7 cellular contexts compared by ENCODE assay signal in genomic region chr14:105687171-105688022, GRCh38.
DNase-seq lines count a peak whose midpoint lies in the region; ATAC-seq, FAIRE-seq and TF ChIP-seq lines count a peak whose summit lies in the region.
"Not testable (repeated sequence)": the region's sequence is repeated elsewhere in the genome, so short reads cannot be mapped to it uniquely, and the experiment has no call there.

No MANE protein-coding gene starts in this region.

- H3K4me1 ChIP-seq in DOHH2 (ENCODE audit: control insufficient read depth, low read length) (peaks cover 84% of the 10 kb centered on the region), spleen (peaks cover 0 to 17% (median 0%) of the 10 kb centered on the region in 6 donors)
- H3K4me1 ChIP-seq in OCI-LY3 (ENCODE audit: low read length); endodermal cell (ENCODE audit: control insufficient read depth, insufficient read depth, low read length): not testable (repeated sequence)

- DNase-seq in HTR-8/SVneo (ENCODE audit: insufficient read length, low spot score) = not testable (repeated sequence)
- peak; percentile 39 for DNase-seq in activated CD8-positive, alpha-beta memory T cell treated with anti-CD3 and anti-CD28 coated beads, Interleukin-2, amount 10 ng/mL, durations not matched to agents 7 days and 5 days
- DNase-seq in endodermal cell = peak; percentile 13
- peak; percentile 68 for DNase-seq in mesenteric fat pad (ENCODE audit: low spot score)
- peak; percentile 66 for DNase-seq in spleen

- H3K9me2 ChIP-seq in DOHH2 (replicated peaks; ENCODE audit: control insufficient read depth, low read length) = not testable (repeated sequence)

- H3K4me2 ChIP-seq in DOHH2 (ENCODE audit: low read length) = peak overlapping the region; percentile 46
- not testable (repeated sequence) for H3K4me2 ChIP-seq in OCI-LY3 (ENCODE audit: low read length)

- intact Hi-C loops in spleen (cut with DNase I; ENCODE audit: low total_unique reads) = loop anchor here (10.0 kb wide), 1 partner anchor 247 kb away; no protein-coding TSS in a partner anchor

- not testable (repeated sequence) for ATAC-seq in activated CD8-positive, alpha-beta memory T cell treated with anti-CD3 and anti-CD28 coated beads, Interleukin-2, amount 10 ng/mL, durations not matched to agents 7 days and 5 days

- peaks cover 21% of the 10 kb centered on the region for H3K9me3 Mint-ChIP-seq in activated CD8-positive, alpha-beta memory T cell treated with anti-CD3 and anti-CD28 coated beads, Interleukin-2, amount 10 ng/mL, durations not matched to agents 7 days and 5 days (ENCODE audit: low read depth)
- peaks cover 59% of the 10 kb centered on the region for H3K9me3 Mint-ChIP-seq in endodermal cell

- 79 to 83% methylated on average over 5 to 22 of the region's 23 CpGs for WGBS in endodermal cell (ENCODE audit: insufficient coverage in 1 of 2, insufficient read length in 1 of 2), 2 experiments
- WGBS in spleen, 5 donors = 69 to 80% (median 79%) methylated on average over 21 to 23 of the region's 23 CpGs

- not testable (repeated sequence) for H2AFZ ChIP-seq in OCI-LY3 (ENCODE audit: low read depth, low read length)

- H3K27ac ChIP-seq in DOHH2 (ENCODE audit: low read depth, low read length) = peak overlapping the region; percentile 90
- peak overlapping the region; percentile 84 for H3K27ac ChIP-seq in OCI-LY3 (ENCODE audit: low read length)
- not testable (repeated sequence) for H3K27ac ChIP-seq in endodermal cell (ENCODE audit: low read depth, low read length)
- H3K27ac ChIP-seq in spleen = peak overlapping the region in 6 of 8 donors; percentile 54 to 90 (median 79)

- H3K27me3 ChIP-seq in DOHH2 (ENCODE audit: control insufficient read depth, low read length); OCI-LY3 (ENCODE audit: low read depth, low read length); endodermal cell (ENCODE audit: control insufficient read depth, insufficient read depth, low read length, poor library complexity, severe bottlenecking); spleen (replicated peaks in 1 of 7): not testable (repeated sequence)

- not testable (repeated sequence) for H3K4me3 ChIP-seq in DOHH2 (ENCODE audit: low read length); OCI-LY3 (ENCODE audit: low read length); endodermal cell (ENCODE audit: low read length); spleen

- not testable (repeated sequence) for H3K27me3 Mint-ChIP-seq in activated CD8-positive, alpha-beta memory T cell treated with anti-CD3 and anti-CD28 coated beads, Interleukin-2, amount 10 ng/mL, durations not matched to agents 7 days and 5 days; endodermal cell (ENCODE audit: insufficient read depth)

- H3K9me3 ChIP-seq in DOHH2 (ENCODE audit: control insufficient read depth, insufficient read depth, low read length); OCI-LY3 (ENCODE audit: insufficient read depth, low read length); spleen: not testable (repeated sequence)
- H3K9me3 ChIP-seq in endodermal cell (ENCODE audit: control insufficient read depth, low read length) = peaks cover 42% of the 10 kb centered on the region

- H3F3A ChIP-seq in DOHH2 (ENCODE audit: control insufficient read depth, insufficient read depth) = not testable (repeated sequence)

- peak; percentile 42 for FAIRE-seq in HTR-8/SVneo (lab: Jason Lieb, UNC)

- not testable (repeated sequence) for H3K4me3 Mint-ChIP-seq in activated CD8-positive, alpha-beta memory T cell treated with anti-CD3 and anti-CD28 coated beads, Interleukin-2, amount 10 ng/mL, durations not matched to agents 7 days and 5 days; endodermal cell

- peaks cover 23% of the 10 kb centered on the region for H3K79me2 ChIP-seq in DOHH2 (ENCODE audit: control insufficient read depth, low read length)
- not testable (repeated sequence) for H3K79me2 ChIP-seq in OCI-LY3 (ENCODE audit: low read length)

- not testable (repeated sequence) for H3K27ac Mint-ChIP-seq in activated CD8-positive, alpha-beta memory T cell treated with anti-CD3 and anti-CD28 coated beads, Interleukin-2, amount 10 ng/mL, durations not matched to agents 7 days and 5 days; endodermal cell

- H3K4me1 Mint-ChIP-seq in activated CD8-positive, alpha-beta memory T cell treated with anti-CD3 and anti-CD28 coated beads, Interleukin-2, amount 10 ng/mL, durations not matched to agents 7 days and 5 days; endodermal cell: not testable (repeated sequence)

- not testable (repeated sequence) for H4K20me1 ChIP-seq in DOHH2 (ENCODE audit: control insufficient read depth, insufficient read depth, low read depth, low read length); OCI-LY3 (ENCODE audit: insufficient read depth, low read length)

- TF ChIP-seq POLR2A in spleen (IDR thresholded peaks at IDR 0.05) = not testable (repeated sequence)

- not testable (repeated sequence) for H3K36me3 Mint-ChIP-seq in activated CD8-positive, alpha-beta memory T cell treated with anti-CD3 and anti-CD28 coated beads, Interleukin-2, amount 10 ng/mL, durations not matched to agents 7 days and 5 days
- peaks cover 15% of the 10 kb centered on the region for H3K36me3 Mint-ChIP-seq in endodermal cell (ENCODE audit: low read depth)

- not testable (repeated sequence) for H3K9ac ChIP-seq in OCI-LY3 (ENCODE audit: low read length); endodermal cell (ENCODE audit: extremely low read depth, low read length, poor library complexity, severe bottlenecking)

- not testable (repeated sequence) for TF ChIP-seq CTCF in DOHH2 (IDR thresholded peaks at IDR 0.05; ENCODE audit: low read depth, low read length, poor library complexity, severe bottlenecking); OCI-LY3 (IDR thresholded peaks at IDR 0.05; ENCODE audit: low read depth, low read length); endodermal cell (conservative IDR thresholded peaks at IDR 0.05); spleen (IDR thresholded peaks at IDR 0.05 in 8 of 11, conservative IDR thresholded peaks at IDR 0.05 in 3 of 11)

- not testable (repeated sequence) for H3K36me3 ChIP-seq in DOHH2 (ENCODE audit: control insufficient read depth, low read length); OCI-LY3 (replicated peaks; ENCODE audit: low read depth, low read length); endodermal cell (ENCODE audit: control insufficient read depth, insufficient read depth, low read length); spleen

- CTCF ChIA-PET in activated CD8-positive, alpha-beta memory T cell treated with anti-CD3 and anti-CD28 coated beads, Interleukin-2, amount 10 ng/mL, durations not matched to agents 7 days and 5 days (lab: Charles Lee) = not testable (repeated sequence)
